ENCODE assay signal across 22 cellular contexts in genomic region chr2:24959761-24960160, GRCh38.
"Had no signal": no experiment of that assay in that cellular context is flagged by ENCODE, and none has a peak within 500 bp of the region (broad histone marks: within the 10 kb centered on the region; RNA-seq: fewer than 3 reads in every experiment).

No MANE protein-coding gene starts in this region.

- H3K9me3 ChIP-seq: neutrophil, right lobe of liver had no signal

- H3K4me1 Mint-ChIP-seq: immature natural killer cell, mesothelial cell of epicardium, nephron had no signal

- H3K27me3 ChIP-seq: foreskin keratinocyte, neutrophil, right lobe of liver, spleen had no signal

- ATAC-seq: foreskin keratinocyte; lower lobe of right lung; psoas muscle; right lobe of liver; stimulated activated naive B cell treated with anti-CD40 and anti-IgM and Interleukin-4, amounts not matched to agents 10 μg/mL and 1 μg/mL and 100 μg/mL, for 72 hours; stimulated activated naive CD8-positive, alpha-beta T cell treated with anti-CD3 and anti-CD28 coated beads, Interleukin-15, amount 100 ng/mL, for 72 hours had no signal

- H3K27me3 Mint-ChIP-seq: memory B cell; naive B cell; stimulated activated naive B cell treated with anti-CD40 and anti-IgM and Interleukin-4, amounts not matched to agents 10 μg/mL and 1 μg/mL and 100 μg/mL, for 72 hours; stimulated activated naive CD8-positive, alpha-beta T cell treated with anti-CD3 and anti-CD28 coated beads, Interleukin-15, amount 100 ng/mL, for 72 hours; type B pancreatic cell had no signal

- H3K4me1 ChIP-seq: foreskin keratinocyte, lower lobe of right lung, right lobe of liver, spleen had no signal

- H3K27ac Mint-ChIP-seq: immature natural killer cell; memory B cell; mesothelial cell of epicardium; nephron; stimulated activated naive B cell treated with anti-CD40 and anti-IgM and Interleukin-4, amounts not matched to agents 10 μg/mL and 1 μg/mL and 100 μg/mL, for 72 hours; type B pancreatic cell had no signal

- DNase-seq: dermis blood vessel endothelial cell; erythroblast; foreskin keratinocyte; immature natural killer cell; left ventricle myocardium inferior; lower lobe of right lung; naive B cell; psoas muscle; retina; right lobe of liver; spleen; stimulated activated CD4-positive, alpha-beta T cell treated with anti-CD3 and anti-CD28 coated beads, Interleukin-15, amount 100 ng/mL, for 24 hours; stimulated activated CD4-positive, alpha-beta T cell treated with anti-CD3 and anti-CD28 coated beads, Interleukin-1b, Interleukin-23, amount 100 ng/mL, for 48 hours; stimulated activated CD4-positive, alpha-beta T cell treated with anti-CD3 and anti-CD28 coated beads, Interleukin-4, amount 100 ng/mL, for 24 hours; stimulated activated naive B cell treated with anti-CD40 and anti-IgM and Interleukin-4, amounts not matched to agents 10 μg/mL and 1 μg/mL and 100 μg/mL, for 72 hours; stimulated activated naive CD8-positive, alpha-beta T cell treated with anti-CD3 and anti-CD28 coated beads, Interleukin-15, amount 100 ng/mL, for 72 hours had no signal

- H3K27ac ChIP-seq: foreskin keratinocyte, left ventricle myocardium inferior, lower lobe of right lung, neutrophil, psoas muscle, right lobe of liver, spleen, thoracic aorta had no signal

- H3K4me3 Mint-ChIP-seq: immature natural killer cell; memory B cell; mesothelial cell of epicardium; nephron; stimulated activated naive B cell treated with anti-CD40 and anti-IgM and Interleukin-4, amounts not matched to agents 10 μg/mL and 1 μg/mL and 100 μg/mL, for 72 hours; stimulated activated naive CD8-positive, alpha-beta T cell treated with anti-CD3 and anti-CD28 coated beads, Interleukin-15, amount 100 ng/mL, for 72 hours; type B pancreatic cell had no signal

- H3K4me3 ChIP-seq: left ventricle myocardium inferior, lower lobe of right lung, psoas muscle, right lobe of liver, spleen, thoracic aorta had no signal
